Comparison of ENCODE assay signal across 8 cellular contexts in genomic region chr13:26011996-26012688, GRCh38. TPM values are rescaled to one million over a fixed set of nuclear protein-coding genes. Genes with fewer than 3 reads are reported as not detected.
DNase-seq lines count a peak whose midpoint lies in the region; ATAC-seq and TF ChIP-seq lines count a peak whose summit lies in the region.

No MANE protein-coding gene starts in this region.

- peak overlapping the region; percentile 49 for H3K27ac ChIP-seq in lower lobe of right lung

- ATAC-seq in T-cell (replicated peaks in 1 of 4) (peak; percentile 86 to 97 (median 94)), lower lobe of right lung (peak; percentile 64 to 65), GM18511 (IDR thresholded peaks at IDR 0.05; ENCODE audit: unreplicated experiment) (no peak), HG03039 (IDR thresholded peaks at IDR 0.05; ENCODE audit: unreplicated experiment) (no peak), left lobe of liver (no peak)

- H3K27me3 Mint-ChIP-seq in T-cell, result no peaks in the 10 kb centered on the region

- H3K9me3 ChIP-seq in lower lobe of right lung, result no peaks in the 10 kb centered on the region

- CTCF ChIA-PET in T-cell (lab: Charles Lee), result interaction anchor here (0.6 to 0.7 kb wide), 2 partner anchors 637 to 1149 kb away, joined by 3 read pairs; no protein-coding TSS in a partner anchor

- peaks cover 8% of the 10 kb centered on the region for H3K27me3 ChIP-seq in lower lobe of right lung (ENCODE audit: low read depth)

- no peaks in the 10 kb centered on the region for H3K36me3 ChIP-seq in lower lobe of right lung

- peaks cover 15 to 28% (median 27%) of the 10 kb centered on the region in 3 donors for H3K4me1 Mint-ChIP-seq in T-cell

- intact Hi-C loops in lower lobe of right lung (cut with DNase I), result no loop called here

- peak overlapping the region; percentile 76 to 83 (median 82) for H3K4me3 Mint-ChIP-seq in T-cell

- peak overlapping the region; percentile 50 for H3K4me3 ChIP-seq in lower lobe of right lung

- TF ChIP-seq CTCF in lower lobe of right lung (IDR thresholded peaks at IDR 0.05), result no peak

- peak; percentile 46 to 81 (median 70) for DNase-seq in T-cell
- peak; percentile 42 for DNase-seq in activated gamma-delta T cell treated with anti-CD3 and anti-CD28 coated beads, Interleukin-2, amount 50 U/mL, for 16 hours (ENCODE audit: low read depth)
- DNase-seq in lower lobe of right lung, result no peak
- DNase-seq in stimulated activated CD8-positive, alpha-beta memory T cell treated with anti-CD3 and anti-CD28 coated beads, Interleukin-4, amount 100 ng/mL, for 4 hours (ENCODE audit: low read depth in 2 of 2, low spot score in 1 of 2), result peak; percentile 20 to 52
- no peak for DNase-seq in NCI-H146 (lab: John Stamatoyannopoulos, UW)
- no peak for DNase-seq in left lobe of liver (ENCODE audit: low spot score)

- H3K9me3 Mint-ChIP-seq in T-cell, result peaks cover 0 to 4% (median 0%) of the 10 kb centered on the region in 3 donors

- peak overlapping the region; percentile 75 to 93 for H3K27ac Mint-ChIP-seq in T-cell

- peaks cover 5% of the 10 kb centered on the region for H3K4me1 ChIP-seq in lower lobe of right lung

- no peaks in the 10 kb centered on the region for H3K36me3 Mint-ChIP-seq in T-cell

- POLR2A ChIA-PET in T-cell (lab: Charles Lee), result interaction anchor here in 1 of 2 donors (0.6 to 0.7 kb wide), 3 partner anchors 23 to 1412 kb away, joined by 4 to 7 read pairs (median 6); partner anchors contain the start of gene GTF3A

RNA-seq across cellular contexts. Expression of gene SHISA2, which starts 39.7 kb away (rescaled TPM):
- 1 to 10 TPM in 2 of 5 donors, under 1 TPM in 3; 0.18 to 2.0 (median 0.47) TPM for total RNA-seq in T-cell
- 19.0 TPM for total RNA-seq in lower lobe of right lung
- not detected for total RNA-seq in left lobe of liver

Comparison
In these comparisons a context has a peak if more than half of its experiments do, and no peak if none do; other contexts are left out.
1. ATAC-seq: peak in T-cell (4 of 4) and lower lobe of right lung (2 of 2); none in GM18511 (single experiment), HG03039 (single experiment) and left lobe of liver (single experiment).
2. DNase-seq: peak in T-cell (34 of 34), activated gamma-delta T cell treated with anti-CD3 and anti-CD28 coated beads, Interleukin-2, amount 50 U/mL, for 16 hours (single experiment) and stimulated activated CD8-positive, alpha-beta memory T cell treated with anti-CD3 and anti-CD28 coated beads, Interleukin-4, amount 100 ng/mL, for 4 hours (2 of 2); none in lower lobe of right lung (single experiment), NCI-H146 (single experiment) and left lobe of liver (single experiment).